33 cellular contexts compared by ENCODE assay signal in genomic region chr2:190450363-190450762, GRCh38.
"Had no signal": no experiment of that assay in that cellular context is flagged by ENCODE, and none has a peak within 500 bp of the region (broad histone marks: within the 10 kb centered on the region; RNA-seq: fewer than 3 reads in every experiment).

No MANE protein-coding gene starts in this region.

- H3K27me3 ChIP-seq: MG63 had no signal

- H3K9me3 ChIP-seq: MG63 had no signal

- DNase-seq: Karpas-422, Kasumi-1, MG63, MM.1S, MV-4-11, NCI-H1048, NCI-H1092, NCI-H1092 treated with DMSO at 0.1 percent for 48 hours, NCI-H1105, NCI-H1105 treated with DMSO at 0.1 percent for 48 hours, NCI-H1417, NCI-H1417 treated with DMSO at 0.1 percent for 48 hours, NCI-H1436, NCI-H1436 treated with DMSO at 0.1 percent for 48 hours, NCI-H146, NCI-H1694, NCI-H1694 treated with DMSO at 0.1 percent for 48 hours, NCI-H187, NCI-H187 treated with DMSO at 0.1 percent for 48 hours, NCI-H1930, NCI-H2029, NCI-H2029 treated with DMSO at 0.1 percent for 48 hours, NCI-H2081, NCI-H2081 treated with DMSO at 0.1 percent for 48 hours, NCI-H2107, NCI-H2171, NCI-H2227 treated with DMSO at 0.1 percent for 48 hours, NCI-H226, NCI-H345, NCI-H446, NCI-H446 treated with DMSO at 0.1 percent for 48 hours, NCI-H510A, NCI-H510A treated with DMSO at 0.1 percent for 48 hours had no signal

- H3K36me3 ChIP-seq: MG63 had no signal

- H3K4me3 ChIP-seq: MG63 had no signal
